Comparison of ENCODE assay signal across 12 cellular contexts in genomic region chr15:75200391-75200764, GRCh38. TPM values are rescaled to one million over a fixed set of nuclear protein-coding genes. Genes with fewer than 3 reads are reported as not detected.
DNase-seq lines count a peak whose midpoint lies in the region; ATAC-seq and TF ChIP-seq lines count a peak whose summit lies in the region.
"Had no signal": no experiment of that assay in that cellular context is flagged by ENCODE, and none has a peak within 500 bp of the region (broad histone marks: within the 10 kb centered on the region; RNA-seq: fewer than 3 reads in every experiment).

No MANE protein-coding gene starts in this region.

- ATAC-seq in Right ventricle myocardium inferior, result no peak
- no peak for ATAC-seq in WTC11

- no peak overlapping the region for H3K27ac Mint-ChIP-seq in WTC11

- no peak overlapping the region for H3K4me3 ChIP-seq in cardiac muscle cell
- peak overlapping the region; percentile 18 for H3K4me3 ChIP-seq in iPS-11a (ENCODE audit: low read depth, low read length)
- H3K4me3 ChIP-seq in thymus (ENCODE audit: low read length), result no peak overlapping the region

- intact Hi-C loops in Right ventricle myocardium inferior (cut with DNase I), result loop anchor here (5.0 kb wide), 2 partner anchors 243 to 252 kb away; partner anchors contain the start of genes RPP25 and SIN3A

- H3K36me3 ChIP-seq in cardiac muscle cell (no peaks in the 10 kb centered on the region), thymus (ENCODE audit: control insufficient read depth, insufficient read depth) (no peaks in the 10 kb centered on the region)

- 0 out of 2 replicates have a peak, but pooled peaks cover 2% of the 10 kb centered on the region for H3K27me3 Mint-ChIP-seq in WTC11 (ENCODE audit: low read depth)

- CTCF ChIA-PET in WTC11 (lab: Charles Lee), result interaction anchor here (0.7 to 4.4 kb wide), 10 partner anchors 9 to 171 kb away, joined by 3 to 51 read pairs (median 11); no protein-coding TSS in a partner anchor

- peaks cover 55% of the 10 kb centered on the region for H3K4me1 Mint-ChIP-seq in WTC11

- no peaks in the 10 kb centered on the region for H3K9me3 ChIP-seq in cardiac muscle cell (ENCODE audit: low read depth)
- H3K9me3 ChIP-seq in thymus (ENCODE audit: control insufficient read depth), result no peaks in the 10 kb centered on the region

- H3K27ac ChIP-seq in cardiac muscle cell (peak overlapping the region; percentile 56), thymus (ENCODE audit: low read depth) (peak overlapping the region; percentile 53)

- TF ChIP-seq CTCF in cardiac muscle cell (IDR thresholded peaks at IDR 0.05; ENCODE audit: low read depth, low read length), result no peak
- TF ChIP-seq CTCF in WTC11 (IDR thresholded peaks at IDR 0.05), result no peak
- no peak for TF ChIP-seq CTCF in GM20000 (IDR thresholded peaks at IDR 0.05; ENCODE audit: extremely low read depth, missing control alignments)

- WGBS in thymus, result 83% methylated on average over 11 of the region's 11 CpGs

- H3K4me3 Mint-ChIP-seq in WTC11, result peak overlapping the region; percentile 91

- peaks cover 38% of the 10 kb centered on the region for H3K4me1 ChIP-seq in cardiac muscle cell (ENCODE audit: low read depth)
- peaks cover 34% of the 10 kb centered on the region for H3K4me1 ChIP-seq in thymus (ENCODE audit: control insufficient read depth, insufficient read depth, low read length)

- no peak for DNase-seq in cardiac muscle cell (ENCODE audit: low read depth in 1 of 2, low spot score in 1 of 2)
- DNase-seq in Right ventricle myocardium inferior (ENCODE audit: missing footprints), result no peak
- no peak for DNase-seq in WTC11 (ENCODE audit: low spot score)
- DNase-seq in GM20000 (ENCODE audit: low spot score), result no peak
- no peak for DNase-seq in SK-N-DZ (ENCODE audit: low spot score)
- no peak for DNase-seq in NCI-H1092 (lab: John Stamatoyannopoulos, UW)
- DNase-seq: midbrain, MV-4-11 had no signal

- POLR2A ChIA-PET in WTC11 (lab: Charles Lee), result interaction anchor here (0.5 to 1.3 kb wide), 5 partner anchors 12 to 205 kb away, joined by 3 to 5 read pairs (median 4); partner anchors contain the start of gene SCAMP5

- H3K9me3 Mint-ChIP-seq in WTC11, result no peaks in the 10 kb centered on the region

- no peaks in the 10 kb centered on the region for H3K36me3 Mint-ChIP-seq in WTC11

- H3K27me3 ChIP-seq in cardiac muscle cell (no peaks in the 10 kb centered on the region), thymus (ENCODE audit: control insufficient read depth, insufficient read depth) (no peaks in the 10 kb centered on the region)

TF ChIP-seq in WTC11, 78 proteins besides CTCF, POLR2A, EP300 and RAD21:
- TF ChIP-seq NFATC4 (CRISPR knock-in tag; IDR thresholded peaks at IDR 0.05) (no peak), HMGXB4 (CRISPR knock-in tag; IDR thresholded peaks at IDR 0.05) (no peak), NFE2L1 (CRISPR knock-in tag; IDR thresholded peaks at IDR 0.05) (no peak), GTF2I (CRISPR knock-in tag; conservative IDR thresholded peaks at IDR 0.05) (no peak), GRHL2 (CRISPR knock-in tag; IDR thresholded peaks at IDR 0.05; ENCODE audit: insufficient replicate concordance, severe bottlenecking) (no peak), ZNF263 (CRISPR knock-in tag; IDR thresholded peaks at IDR 0.05; ENCODE audit: low read depth) (no peak)
- TF ChIP-seq, protein P1, sequence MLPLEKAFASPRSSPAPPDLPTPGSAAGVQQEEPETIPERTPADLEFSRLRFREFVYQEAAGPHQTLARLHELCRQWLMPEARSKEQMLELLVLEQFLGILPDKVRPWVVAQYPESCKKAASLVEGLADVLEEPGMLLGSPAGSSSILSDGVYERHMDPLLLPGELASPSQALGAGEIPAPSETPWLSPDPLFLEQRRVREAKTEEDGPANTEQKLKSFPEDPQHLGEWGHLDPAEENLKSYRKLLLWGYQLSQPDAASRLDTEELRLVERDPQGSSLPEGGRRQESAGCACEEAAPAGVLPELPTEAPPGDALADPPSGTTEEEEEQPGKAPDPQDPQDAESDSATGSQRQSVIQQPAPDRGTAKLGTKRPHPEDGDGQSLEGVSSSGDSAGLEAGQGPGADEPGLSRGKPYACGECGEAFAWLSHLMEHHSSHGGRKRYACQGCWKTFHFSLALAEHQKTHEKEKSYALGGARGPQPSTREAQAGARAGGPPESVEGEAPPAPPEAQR (CRISPR knock-in tag; IDR thresholded peaks at IDR 0.05), result no peak
- TF ChIP-seq, protein P2, sequence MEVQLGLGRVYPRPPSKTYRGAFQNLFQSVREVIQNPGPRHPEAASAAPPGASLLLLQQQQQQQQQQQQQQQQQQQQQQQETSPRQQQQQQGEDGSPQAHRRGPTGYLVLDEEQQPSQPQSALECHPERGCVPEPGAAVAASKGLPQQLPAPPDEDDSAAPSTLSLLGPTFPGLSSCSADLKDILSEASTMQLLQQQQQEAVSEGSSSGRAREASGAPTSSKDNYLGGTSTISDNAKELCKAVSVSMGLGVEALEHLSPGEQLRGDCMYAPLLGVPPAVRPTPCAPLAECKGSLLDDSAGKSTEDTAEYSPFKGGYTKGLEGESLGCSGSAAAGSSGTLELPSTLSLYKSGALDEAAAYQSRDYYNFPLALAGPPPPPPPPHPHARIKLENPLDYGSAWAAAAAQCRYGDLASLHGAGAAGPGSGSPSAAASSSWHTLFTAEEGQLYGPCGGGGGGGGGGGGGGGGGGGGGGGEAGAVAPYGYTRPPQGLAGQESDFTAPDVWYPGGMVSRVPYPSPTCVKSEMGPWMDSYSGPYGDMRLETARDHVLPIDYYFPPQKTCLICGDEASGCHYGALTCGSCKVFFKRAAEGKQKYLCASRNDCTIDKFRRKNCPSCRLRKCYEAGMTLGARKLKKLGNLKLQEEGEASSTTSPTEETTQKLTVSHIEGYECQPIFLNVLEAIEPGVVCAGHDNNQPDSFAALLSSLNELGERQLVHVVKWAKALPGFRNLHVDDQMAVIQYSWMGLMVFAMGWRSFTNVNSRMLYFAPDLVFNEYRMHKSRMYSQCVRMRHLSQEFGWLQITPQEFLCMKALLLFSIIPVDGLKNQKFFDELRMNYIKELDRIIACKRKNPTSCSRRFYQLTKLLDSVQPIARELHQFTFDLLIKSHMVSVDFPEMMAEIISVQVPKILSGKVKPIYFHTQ (CRISPR knock-in tag; IDR thresholded peaks at IDR 0.05), result no peak

RNA-seq across cellular contexts. Expression of gene C15orf39, which starts 1.3 kb away (rescaled TPM):
- total RNA-seq in cardiac muscle cell, result 28.9 and 35.1 TPM in 2 replicates
- polyA plus RNA-seq in cardiac muscle cell, result 8.6 and 12.8 TPM in 2 replicates
- total RNA-seq in Right ventricle myocardium inferior, result 15.0 TPM
- 39.9 to 52.8 TPM (median 41.6 TPM) in 3 replicates for total RNA-seq in WTC11 (2021)
- 7.0 TPM for polyA plus RNA-seq in thymus
- polyA plus RNA-seq in SK-N-DZ (2014; cell fraction: cytosol; rRNA removed), result 9.6 and 10.9 TPM in 2 replicates
- polyA plus RNA-seq in SK-N-DZ (2014; cell fraction: nucleus; rRNA removed), result 3.4 and 6.2 TPM in 2 replicates

RNA-seq across cellular contexts. Expression of gene GOLGA6C, which starts 57.8 kb away (rescaled TPM):
- total RNA-seq in cardiac muscle cell (0.07 and 0.09 TPM in 2 replicates), Right ventricle myocardium inferior (not detected), WTC11 (2021) (0.52 to 0.60 TPM (median 0.55 TPM) in 3 replicates)
- polyA plus RNA-seq in cardiac muscle cell (not detected in 2 replicates), thymus (0.05 TPM)
- not detected in 2 replicates for polyA plus RNA-seq in SK-N-DZ (2014; cell fraction: cytosol; rRNA removed)
- not detected in 2 replicates for polyA plus RNA-seq in SK-N-DZ (2014; cell fraction: nucleus; rRNA removed)
- total RNA-seq: aorta had no signal
- polyA plus RNA-seq: aorta, BJ had no signal
